ENCODE assay signal across 14 cellular contexts in genomic region chr5:138230981-138231589, GRCh38. TPM values are rescaled to one million over a fixed set of nuclear protein-coding genes. Genes with fewer than 3 reads are reported as not detected.
DNase-seq lines count a peak whose midpoint lies in the region; ATAC-seq and TF ChIP-seq lines count a peak whose summit lies in the region.
"Had no signal": no experiment of that assay in that cellular context is flagged by ENCODE, and none has a peak within 500 bp of the region (broad histone marks: within the 10 kb centered on the region; RNA-seq: fewer than 3 reads in every experiment).

No MANE protein-coding gene starts in this region.

- no peak for TF ChIP-seq EP300 in stomach (IDR thresholded peaks at IDR 0.05)

- H3K4me2 ChIP-seq in PC-3 (ENCODE audit: low read length), result no peak overlapping the region

- no peaks in the 10 kb centered on the region for H3K27me3 ChIP-seq in breast epithelium
- H3K27me3 ChIP-seq in PC-3 (ENCODE audit: low read length), result no peaks in the 10 kb centered on the region
- H3K27me3 ChIP-seq in stomach, result peaks cover 0 to 4% (median 0%) of the 10 kb centered on the region in 3 donors
- H3K27me3 ChIP-seq: BLaER1 treated with 17β-estradiol and CSF1 and Interleukin-3, amounts not matched to agents 10 nM and 100 nM had no signal

- H3K36me3 ChIP-seq in breast epithelium, result no peaks in the 10 kb centered on the region
- H3K36me3 ChIP-seq in PC-3 (ENCODE audit: low read depth, low read length), result no peaks in the 10 kb centered on the region
- no peaks in the 10 kb centered on the region for H3K36me3 ChIP-seq in stomach
- H3K36me3 ChIP-seq: BLaER1 treated with 17β-estradiol and CSF1 and Interleukin-3, amounts not matched to agents 10 nM and 100 nM had no signal

- H3K4me1 ChIP-seq in breast epithelium (peaks cover 0 to 7% of the 10 kb centered on the region in 2 donors), PC-3 (ENCODE audit: insufficient read depth, low read length) (no peaks in the 10 kb centered on the region), stomach (peaks cover 4 to 20% (median 12%) of the 10 kb centered on the region in 4 donors)
- H3K4me1 ChIP-seq: parathyroid adenoma had no signal

- no peaks in the 10 kb centered on the region for H4K20me1 ChIP-seq in PC-3 (ENCODE audit: low read length)
- H4K20me1 ChIP-seq: BLaER1 treated with 17β-estradiol and CSF1 and Interleukin-3, amounts not matched to agents 10 nM and 100 nM had no signal

- CTCF ChIA-PET in MCF 10A (lab: Yijun Ruan, JAX), result interaction anchor here (0.5 to 11.1 kb wide), 7 partner anchors 9 to 181 kb away, joined by 3 to 113 read pairs (median 5); partner anchors contain the start of gene KDM3B
- CTCF ChIA-PET in PC-3 (lab: Charles Lee), result interaction anchor here (0.6 kb wide), 1 partner anchor 8 kb away, joined by 3 read pairs; no protein-coding TSS in a partner anchor

- no peak overlapping the region for H3K27ac Mint-ChIP-seq in MCF 10A (ENCODE audit: low read depth, unreplicated experiment)
- H3K27ac Mint-ChIP-seq: activated T-cell treated with anti-CD3 and anti-CD28 coated beads, Interleukin-2, amount 50 U/mL, for 72 hours; T-helper 2 cell treated with Interferon-gamma antibody and Interleukin-4, amounts not matched to agents 5 μg/mL and 100 μg/mL, for 36 hours had no signal

- POLR2A ChIA-PET in MCF 10A (lab: Yijun Ruan, JAX), result interaction anchor here (0.7 to 1.5 kb wide), 3 partner anchors 44 to 119 kb away, joined by 3 read pairs; no protein-coding TSS in a partner anchor
- POLR2A ChIA-PET in PC-3 (lab: Charles Lee; ENCODE audit: unreplicated experiment), result no interaction called here

- BruUV-seq in MCF 10A (replicated peaks; lab: Mats Ljungman, UMichigan), result no TSS peak
- BruUV-seq in PC-3 (replicated peaks; lab: Mats Ljungman, UMichigan), result no TSS peak

- TF ChIP-seq CTCF in MCF 10A (IDR thresholded peaks at IDR 0.05; ENCODE audit: unreplicated experiment) (no peak), breast epithelium (IDR thresholded peaks at IDR 0.05) (no peak), PC-3 (conservative IDR thresholded peaks at IDR 0.05; ENCODE audit: low read depth, low read length) (no peak), fibroblast of pulmonary artery (IDR thresholded peaks at IDR 0.05; ENCODE audit: low read length, missing control alignments) (no peak), stomach (IDR thresholded peaks at IDR 0.05) (no peak)

- WGBS in stomach, 5 donors, result 18 to 35% (median 23%) methylated on average over 7 of the region's 7 CpGs

- DNase-seq in MCF 10A (ENCODE audit: unreplicated experiment) (peak; percentile 62), breast epithelium (ENCODE audit: low spot score in 2 of 2) (no peak), PC-3 (peak; percentile 10), fibroblast of pulmonary artery (ENCODE audit: low read depth) (peak; percentile 68), stomach (peak; percentile 50), AML-193 (lab: John Stamatoyannopoulos, UW) (no peak)
- no peak for DNase-seq in stimulated activated CD4-positive, alpha-beta T cell treated with anti-CD3 and anti-CD28 coated beads, Interleukin-4, amount 100 ng/mL, for 1 hour
- DNase-seq: activated T-cell treated with anti-CD3 and anti-CD28 coated beads, Interleukin-2, amount 50 U/mL, for 72 hours; dorsolateral prefrontal cortex; NCI-H1694 had no signal

- H3K4me1 Mint-ChIP-seq in MCF 10A (ENCODE audit: insufficient read depth, unreplicated experiment), result peaks cover 5% of the 10 kb centered on the region

- no peak overlapping the region for H3K27ac ChIP-seq in breast epithelium
- no peak overlapping the region for H3K27ac ChIP-seq in PC-3 (ENCODE audit: low read length)
- peak overlapping the region in 2 of 5 donors; percentile 7 to 14 for H3K27ac ChIP-seq in stomach
- H3K27ac ChIP-seq: BLaER1 treated with 17β-estradiol and CSF1 and Interleukin-3, amounts not matched to agents 10 nM and 100 nM; dorsolateral prefrontal cortex; parathyroid adenoma had no signal

- no peak overlapping the region for H3K9ac ChIP-seq in PC-3 (ENCODE audit: low read length)
- H3K9ac ChIP-seq: BLaER1 treated with 17β-estradiol and CSF1 and Interleukin-3, amounts not matched to agents 10 nM and 100 nM; parathyroid adenoma had no signal

- no peaks in the 10 kb centered on the region for H3F3A ChIP-seq in PC-3 (ENCODE audit: low read length, unreplicated experiment)

- H3K4me3 ChIP-seq in breast epithelium (no peak overlapping the region), PC-3 (ENCODE audit: low read length) (no peak overlapping the region), fibroblast of pulmonary artery (replicated peaks; ENCODE audit: low read depth, low read length) (no peak overlapping the region), stomach (no peak overlapping the region)
- H3K4me3 ChIP-seq: BLaER1 treated with 17β-estradiol and CSF1 and Interleukin-3, amounts not matched to agents 10 nM and 100 nM; dorsolateral prefrontal cortex had no signal

- no peak overlapping the region for H2AFZ ChIP-seq in PC-3 (ENCODE audit: low read length)
- H2AFZ ChIP-seq: parathyroid adenoma had no signal

- ATAC-seq in PC-3 (no peak), GM19035 (IDR thresholded peaks at IDR 0.05; ENCODE audit: unreplicated experiment) (no peak)
- ATAC-seq: activated T-cell treated with anti-CD3 and anti-CD28 coated beads, Interleukin-2, amount 50 U/mL, for 72 hours had no signal

- TF ChIP-seq POLR2A in breast epithelium (IDR thresholded peaks at IDR 0.05) (no peak), stomach (IDR thresholded peaks at IDR 0.05) (no peak)

- H3K9me3 ChIP-seq in breast epithelium, result no peaks in the 10 kb centered on the region
- H3K9me3 ChIP-seq in PC-3 (ENCODE audit: low read length), result 0 out of 2 replicates have a peak, but pooled peaks cover 5% of the 10 kb centered on the region
- H3K9me3 ChIP-seq in stomach, result peaks cover 2 to 7% (median 3%) of the 10 kb centered on the region in 4 donors

- H3K9me2 ChIP-seq in PC-3 (replicated peaks; ENCODE audit: low read length), result no peaks in the 10 kb centered on the region

- H3K27me3 Mint-ChIP-seq in MCF 10A (ENCODE audit: insufficient read depth, unreplicated experiment), result no peaks in the 10 kb centered on the region

- H3K9me3 Mint-ChIP-seq in MCF 10A (ENCODE audit: unreplicated experiment), result no peaks in the 10 kb centered on the region

- H3K4me3 Mint-ChIP-seq in MCF 10A (ENCODE audit: unreplicated experiment), result no peak overlapping the region
- H3K4me3 Mint-ChIP-seq: activated T-cell treated with anti-CD3 and anti-CD28 coated beads, Interleukin-2, amount 50 U/mL, for 72 hours; T-helper 2 cell treated with Interferon-gamma antibody and Interleukin-4, amounts not matched to agents 5 μg/mL and 100 μg/mL, for 36 hours had no signal

- H3K79me2 ChIP-seq in PC-3 (ENCODE audit: low read length), result no peaks in the 10 kb centered on the region
- H3K79me2 ChIP-seq: parathyroid adenoma had no signal

- H3K36me3 Mint-ChIP-seq in MCF 10A (ENCODE audit: insufficient read depth, unreplicated experiment), result peaks cover 6% of the 10 kb centered on the region

- intact Hi-C loops in MCF 10A (cut with micrococcal nuclease) (no loop called here), breast epithelium (cut with DNase I; ENCODE audit: low total_unique reads) (no loop called here), PC-3 (cut with micrococcal nuclease) (no loop called here), stomach (cut with DNase I; ENCODE audit: low total_unique reads) (no loop called here)

RNA-seq across cellular contexts. Expression of gene CDC23, which starts 18.0 kb away (rescaled TPM):
- total RNA-seq in MCF 10A (2022), result 49.7 and 67.1 TPM in 2 replicates
- 10 to 100 TPM; 15.0 to 31.3 (median 22.0) TPM for total RNA-seq in breast epithelium
- total RNA-seq in PC-3 (2014; rRNA removed), result 26.1 and 26.7 TPM in 2 replicates
- 10 to 100 TPM in 2 of 5 donors, 1 to 10 TPM in 3; 1.2 to 46.3 (median 4.5) TPM for total RNA-seq in stomach
- polyA plus RNA-seq in stomach, result 10 to 100 TPM; 10.6 to 13.1 (median 11.1) TPM

RNA-seq across cellular contexts. Expression of gene GFRA3, which starts 43.3 kb away (rescaled TPM):
- total RNA-seq in MCF 10A (2022) (not detected in 2 replicates), breast epithelium (not detected), PC-3 (2014; rRNA removed) (not detected in 2 replicates), stomach (1 to 10 TPM in 1 of 5 donors, under 1 TPM in 1, not detected in 3; 0.55 to 4.1 TPM)
- polyA plus RNA-seq in stomach, result 1 to 10 TPM; 1.5 to 2.0 (median 1.8) TPM

RNA-seq across cellular contexts. Expression of gene KIF20A, which starts 52.2 kb away (rescaled TPM):
- total RNA-seq in MCF 10A (2022) (19.0 and 30.6 TPM in 2 replicates), breast epithelium (1 to 10 TPM in 1 of 3 donors, under 1 TPM in 1, not detected in 1; 0.29 to 2.1 TPM), PC-3 (2014; rRNA removed) (55.5 and 59.0 TPM in 2 replicates), stomach (1 to 10 TPM in 3 of 5 donors, not detected in 2; 2.0 to 8.4 (median 7.9) TPM)
- 1 to 10 TPM; 2.1 to 7.3 (median 2.1) TPM for polyA plus RNA-seq in stomach

RNA-seq across cellular contexts. Expression of gene BRD8, which starts 52.7 kb away (rescaled TPM):
- total RNA-seq in MCF 10A (2022) (93.4 and 108 TPM in 2 replicates), breast epithelium (10 to 100 TPM; 28.6 to 90.4 (median 69.5) TPM), PC-3 (2014; rRNA removed) (30.5 and 35.6 TPM in 2 replicates), stomach (10 to 100 TPM; 29.9 to 58.2 (median 51.3) TPM)
- 10 to 100 TPM; 20.4 to 35.1 (median 21.8) TPM for polyA plus RNA-seq in stomach

Comparison
In these comparisons a context has a peak if more than half of its experiments do, and no peak if none do; other contexts are left out.
1. DNase-seq: peak in MCF 10A (single experiment), PC-3 (single experiment), fibroblast of pulmonary artery (single experiment) and stomach (single experiment); none in breast epithelium (0 of 2), AML-193 (0 of 2) and stimulated activated CD4-positive, alpha-beta T cell treated with anti-CD3 and anti-CD28 coated beads, Interleukin-4, amount 100 ng/mL, for 1 hour (single experiment).